18 cellular contexts compared by ENCODE assay signal in genomic region chrX:119028733-119029110, GRCh38. TPM values are rescaled to one million over a fixed set of nuclear protein-coding genes. Genes with fewer than 3 reads are reported as not detected.
DNase-seq lines count a peak whose midpoint lies in the region; ATAC-seq and TF ChIP-seq lines count a peak whose summit lies in the region.
"Had no signal": no experiment of that assay in that cellular context is flagged by ENCODE, and none has a peak within 500 bp of the region (broad histone marks: within the 10 kb centered on the region; RNA-seq: fewer than 3 reads in every experiment).

No MANE protein-coding gene starts in this region.

- peaks cover 0 to 2% of the 10 kb centered on the region in 2 donors for H3K9me3 Mint-ChIP-seq in activated T-cell treated with anti-CD3 and anti-CD28 coated beads, Interleukin-2, amount 50 U/mL, for 72 hours

- ATAC-seq in Right ventricle myocardium superior (ENCODE audit: poor library complexity) (peak; percentile 87), heart left ventricle (peak in 3 of 4 donors; percentile 22 to 71 (median 54)), right cardiac atrium (peak; percentile 68 to 92), GM18519 (IDR thresholded peaks at IDR 0.05; ENCODE audit: low FRiP score, unreplicated experiment) (no peak)
- no peak for ATAC-seq in activated T-cell treated with anti-CD3 and anti-CD28 coated beads, Interleukin-2, amount 50 U/mL, for 72 hours (replicated peaks in 1 of 2)

- no peak overlapping the region for H3K4me3 Mint-ChIP-seq in activated T-cell treated with anti-CD3 and anti-CD28 coated beads, Interleukin-2, amount 50 U/mL, for 72 hours
- H3K4me3 Mint-ChIP-seq: CD4-positive, CD25-positive, alpha-beta regulatory T cell; H9 had no signal

- WGBS in heart left ventricle, 4 donors: 34 to 73% (median 65%) methylated on average over 1 of the region's 1 CpG
- 39% methylated on average over 1 of the region's 1 CpG for WGBS in right cardiac atrium

- peaks cover 12% of the 10 kb centered on the region for H3K27me3 Mint-ChIP-seq in activated T-cell treated with anti-CD3 and anti-CD28 coated beads, Interleukin-2, amount 50 U/mL, for 72 hours (ENCODE audit: low read depth)
- H3K27me3 Mint-ChIP-seq: CD4-positive, CD25-positive, alpha-beta regulatory T cell had no signal

- no peak for TF ChIP-seq POLR2A in heart left ventricle (IDR thresholded peaks at IDR 0.05)

- H3K36me3 ChIP-seq in heart left ventricle: no peaks in the 10 kb centered on the region
- H3K36me3 ChIP-seq: BLaER1 had no signal

- H3K4me1 ChIP-seq in heart left ventricle (no peaks in the 10 kb centered on the region), right cardiac atrium (ENCODE audit: control insufficient read depth, insufficient read depth, low read length) (no peaks in the 10 kb centered on the region)
- H3K4me1 ChIP-seq: BLaER1 had no signal

- no peaks in the 10 kb centered on the region for H3K36me3 Mint-ChIP-seq in activated T-cell treated with anti-CD3 and anti-CD28 coated beads, Interleukin-2, amount 50 U/mL, for 72 hours (ENCODE audit: insufficient read depth in 2 of 2)
- H3K36me3 Mint-ChIP-seq: CD4-positive, CD25-positive, alpha-beta regulatory T cell had no signal

- H3K27me3 ChIP-seq in heart left ventricle: no peaks in the 10 kb centered on the region
- H3K27me3 ChIP-seq in right cardiac atrium (ENCODE audit: control insufficient read depth, insufficient read depth): no peaks in the 10 kb centered on the region
- H3K27me3 ChIP-seq: BLaER1 had no signal

- intact Hi-C loops in Right ventricle myocardium superior (cut with DNase I): no loop called here
- intact Hi-C loops in cardiac septum (cut with DNase I): no loop called here
- intact Hi-C loops in heart left ventricle (cut with DNase I): no loop called here
- intact Hi-C loops in right cardiac atrium (cut with DNase I): no loop called here

- H3K9me3 ChIP-seq in heart left ventricle (peaks cover 0 to 5% (median 0%) of the 10 kb centered on the region in 12 donors), right cardiac atrium (ENCODE audit: control insufficient read depth, low read length) (no peaks in the 10 kb centered on the region)

- H3K4me1 Mint-ChIP-seq in activated T-cell treated with anti-CD3 and anti-CD28 coated beads, Interleukin-2, amount 50 U/mL, for 72 hours (ENCODE audit: low read depth): no peaks in the 10 kb centered on the region
- H3K4me1 Mint-ChIP-seq: CD4-positive, CD25-positive, alpha-beta regulatory T cell; H9 had no signal

- no peak overlapping the region for H3K27ac Mint-ChIP-seq in activated T-cell treated with anti-CD3 and anti-CD28 coated beads, Interleukin-2, amount 50 U/mL, for 72 hours
- H3K27ac Mint-ChIP-seq: CD4-positive, CD25-positive, alpha-beta regulatory T cell; H9 had no signal

- DNase-seq in Right ventricle myocardium superior: peak; percentile 55
- no peak for DNase-seq in cardiac septum (ENCODE audit: low spot score)
- DNase-seq in heart left ventricle: no peak
- DNase-seq in right cardiac atrium: peak in 1 of 3 donors; percentile 68
- DNase-seq in activated T-cell treated with anti-CD3 and anti-CD28 coated beads, Interleukin-2, amount 50 U/mL, for 72 hours: no peak
- no peak for DNase-seq in DMS153 (lab: John Stamatoyannopoulos, UW)
- DNase-seq: 8988T; AML-193; Calu3; CD4-positive, CD25-positive, alpha-beta regulatory T cell; DMS 273 treated with DMSO at 0.1 percent for 48 hours; DMS79; GOT3; H9; IMR-90 had no signal

- TF ChIP-seq CTCF in heart left ventricle (IDR thresholded peaks at IDR 0.05): no peak

- H3K4me3 ChIP-seq in heart left ventricle: no peak overlapping the region
- H3K4me3 ChIP-seq in right cardiac atrium (ENCODE audit: low read length): no peak overlapping the region
- H3K4me3 ChIP-seq: BLaER1 had no signal

- H3K27ac ChIP-seq in heart left ventricle: peak overlapping the region in 1 of 12 donors; percentile 52
- H3K27ac ChIP-seq in right cardiac atrium (ENCODE audit: low read length): no peak overlapping the region
- H3K27ac ChIP-seq: BLaER1 had no signal

RNA-seq across cellular contexts. Expression of gene CT47C1, which starts 44.1 kb away (rescaled TPM):
- not detected for total RNA-seq in Right ventricle myocardium superior
- not detected for total RNA-seq in cardiac septum
- not detected for total RNA-seq in heart left ventricle
- not detected for polyA plus RNA-seq in heart left ventricle
- total RNA-seq in right cardiac atrium: not detected
- polyA plus RNA-seq in right cardiac atrium: not detected
- total RNA-seq in activated T-cell treated with anti-CD3 and anti-CD28 coated beads, Interleukin-2, amount 50 U/mL, for 72 hours: not detected
- total RNA-seq: Calu3; CD4-positive, CD25-positive, alpha-beta regulatory T cell; G401; H9; IMR-90 had no signal
- polyA plus RNA-seq: CD4-positive, CD25-positive, alpha-beta regulatory T cell; IMR-90 had no signal

RNA-seq across cellular contexts. Expression of gene LONRF3, which starts 54.3 kb away (rescaled TPM):
- total RNA-seq in Right ventricle myocardium superior (2.9 TPM), cardiac septum (1.5 TPM), heart left ventricle (1 to 10 TPM; 1.3 to 8.3 (median 2.1) TPM), right cardiac atrium (1 to 10 TPM; 5.5 to 8.2 (median 5.9) TPM)
- polyA plus RNA-seq in heart left ventricle (1 to 10 TPM in 1 of 2 donors, under 1 TPM in 1; 0.50 to 1.4 TPM), right cardiac atrium (2.1 TPM)
- total RNA-seq in activated T-cell treated with anti-CD3 and anti-CD28 coated beads, Interleukin-2, amount 50 U/mL, for 72 hours: 1 to 10 TPM; 1.6 to 3.3 TPM
- total RNA-seq: G401, IMR-90 had no signal
- polyA plus RNA-seq: IMR-90 had no signal

Comparison
In these comparisons a context has a peak if more than half of its experiments do, and no peak if none do; other contexts are left out.
1. ATAC-seq: peak in Right ventricle myocardium superior (single experiment), heart left ventricle (3 of 4) and right cardiac atrium (2 of 2); none in activated T-cell treated with anti-CD3 and anti-CD28 coated beads, Interleukin-2, amount 50 U/mL, for 72 hours (0 of 2) and GM18519 (single experiment).